Comparison of ENCODE assay signal across 13 cellular contexts in the genomic region with DNA sequence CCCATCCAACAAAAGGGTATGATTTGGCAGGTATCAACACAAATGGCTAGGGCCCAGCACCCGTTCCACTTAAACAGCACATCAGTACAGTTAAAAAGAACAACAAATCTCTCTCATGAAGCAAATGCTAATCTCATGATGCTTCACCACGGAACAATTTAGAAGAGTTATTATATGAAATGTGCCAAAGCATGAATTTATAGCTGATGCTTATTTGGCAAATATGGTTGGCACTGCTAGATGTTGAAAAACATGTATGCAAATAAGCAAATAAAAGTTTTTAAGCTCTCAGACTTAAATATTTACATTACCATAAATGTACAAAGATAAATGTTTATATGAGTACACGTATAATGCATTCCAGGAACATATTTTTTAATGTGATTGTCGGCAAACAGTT. TPM values are rescaled to one million over a fixed set of nuclear protein-coding genes. Genes with fewer than 3 reads are reported as not detected.
DNase-seq lines count a peak whose midpoint lies in the region; ATAC-seq and TF ChIP-seq lines count a peak whose summit lies in the region.
"Had no signal": no experiment of that assay in that cellular context is flagged by ENCODE, and none has a peak within 500 bp of the region (broad histone marks: within the 10 kb centered on the region; RNA-seq: fewer than 3 reads in every experiment).

No MANE protein-coding gene starts in this region.

- H3K4me1 ChIP-seq in HUES48 (ENCODE audit: control insufficient read depth, insufficient read depth, low read length) = peaks cover 46% of the 10 kb centered on the region
- H3K4me1 ChIP-seq in BE2C = no peaks in the 10 kb centered on the region

- no peak for ATAC-seq in HG03159 (IDR thresholded peaks at IDR 0.05; ENCODE audit: unreplicated experiment)
- ATAC-seq: Panc1 had no signal

- H4K20me1 ChIP-seq in neural cell (ENCODE audit: insufficient read depth) = no peaks in the 10 kb centered on the region

- POLR2A ChIA-PET in BJ (lab: Charles Lee) = interaction anchor here (1.3 kb wide), 1 partner anchor 80 kb away, joined by 5 read pairs; no protein-coding TSS in a partner anchor

- H3K9me2 ChIP-seq in neural cell (ENCODE audit: insufficient read depth, low read length) = no peaks in the 10 kb centered on the region

- H3K27ac ChIP-seq in HUES48 (ENCODE audit: low read depth, low read length) (no peak overlapping the region), neural cell (ENCODE audit: low read length) (no peak overlapping the region)

- no peak for TF ChIP-seq RAD21 in neural cell (conservative IDR thresholded peaks at IDR 0.05)

- CTCF ChIA-PET in BJ (lab: Yijun Ruan, JAX) = interaction anchor here (0.8 kb wide), 1 partner anchor 79 kb away, joined by 3 read pairs; no protein-coding TSS in a partner anchor

- TF ChIP-seq EP300 in neural cell (conservative IDR thresholded peaks at IDR 0.05; ENCODE audit: poor library complexity, severe bottlenecking) = no peak

- TF ChIP-seq POLR2A in erythroblast (IDR thresholded peaks at IDR 0.05; ENCODE audit: low read length) = no peak

- H3K4me2 ChIP-seq in neural cell (ENCODE audit: low read length) = no peak overlapping the region

- TF ChIP-seq CTCF in BJ (IDR thresholded peaks at IDR 0.05; ENCODE audit: insufficient read depth, low read depth, low read length) = no peak
- no peak for TF ChIP-seq CTCF in neural cell (IDR thresholded peaks at IDR 0.05; ENCODE audit: poor library complexity, severe bottlenecking)
- no peak for TF ChIP-seq CTCF in BE2C (IDR thresholded peaks at IDR 0.05; ENCODE audit: low read depth, low read length)
- no peak for TF ChIP-seq CTCF in GM20000 (IDR thresholded peaks at IDR 0.05; ENCODE audit: extremely low read depth, missing control alignments)

- H3K9me3 ChIP-seq in HUES48 (ENCODE audit: control insufficient read depth, insufficient read depth, low read length) = no peaks in the 10 kb centered on the region
- no peaks in the 10 kb centered on the region for H3K9me3 ChIP-seq in neural cell (ENCODE audit: low read length)
- H3K9me3 ChIP-seq in BE2C = no peaks in the 10 kb centered on the region
- H3K9me3 ChIP-seq: esophagus squamous epithelium had no signal

- H3F3A ChIP-seq in neural cell (ENCODE audit: insufficient read depth, low read length, poor library complexity, severe bottlenecking) = peaks cover 5% of the 10 kb centered on the region

- peak overlapping the region; percentile 97 for H3K4me3 ChIP-seq in BJ (ENCODE audit: low read depth, low read length)
- peak overlapping the region; percentile 87; the same call in 1 of the 2 replicates for H3K4me3 ChIP-seq in HUES48 (ENCODE audit: low read depth, low read length)
- H3K4me3 ChIP-seq in neural cell (ENCODE audit: low read length) = peak overlapping the region; percentile 88
- no peak overlapping the region for H3K4me3 ChIP-seq in BE2C (ENCODE audit: low read depth, low read length)

- H3K9ac ChIP-seq in HUES48 (ENCODE audit: low read depth, low read length) = no peak overlapping the region
- H3K9ac ChIP-seq in neural cell (ENCODE audit: low read length) = no peak overlapping the region

- H3K27me3 ChIP-seq in BJ (ENCODE audit: control insufficient read depth, insufficient read depth, low read length) (no peaks in the 10 kb centered on the region), HUES48 (ENCODE audit: control insufficient read depth, insufficient read depth, low read length) (no peaks in the 10 kb centered on the region), neural cell (ENCODE audit: insufficient read depth, low read depth, low read length) (no peaks in the 10 kb centered on the region), BE2C (peaks cover 8% of the 10 kb centered on the region; the same call in 1 of the 2 replicates)
- H3K27me3 ChIP-seq: esophagus squamous epithelium had no signal

- no peak overlapping the region for H2AFZ ChIP-seq in neural cell (ENCODE audit: low read depth, low read length)

- H3K79me2 ChIP-seq in neural cell (replicated peaks; ENCODE audit: insufficient read depth, low read length) = peaks cover 35% of the 10 kb centered on the region

- H3K36me3 ChIP-seq in BJ (ENCODE audit: control insufficient read depth, insufficient read depth, low read length) (no peaks in the 10 kb centered on the region), HUES48 (ENCODE audit: control insufficient read depth, insufficient read depth, low read length) (no peaks in the 10 kb centered on the region), neural cell (ENCODE audit: insufficient read depth, low read length) (no peaks in the 10 kb centered on the region), BE2C (no peaks in the 10 kb centered on the region)
- H3K36me3 ChIP-seq: esophagus squamous epithelium had no signal

- DNase-seq in BJ (ENCODE audit: low read depth) = no peak
- peak; percentile 16 to 18 for DNase-seq in erythroblast (lab: John Stamatoyannopoulos, UW)
- no peak for DNase-seq in BE2C
- no peak for DNase-seq in retina
- no peak for DNase-seq in GM20000 (ENCODE audit: low spot score)
- DNase-seq: activated T-cell treated with anti-CD3 and anti-CD28 coated beads, Interleukin-2, amount 50 U/mL, for 24 hours; caudate nucleus; esophagus squamous epithelium; MM.1S had no signal

TF ChIP-seq in neural cell, 6 proteins besides CTCF, POLR2A, EP300 and RAD21:
- TF ChIP-seq EZH2 (IDR thresholded peaks at IDR 0.05; ENCODE audit: borderline replicate concordance, insufficient read depth, low read length, poor library complexity, severe bottlenecking) = no peak
- TF ChIP-seq POLR2AphosphoS5 (IDR thresholded peaks at IDR 0.05) = no peak
- TF ChIP-seq, protein P1, sequence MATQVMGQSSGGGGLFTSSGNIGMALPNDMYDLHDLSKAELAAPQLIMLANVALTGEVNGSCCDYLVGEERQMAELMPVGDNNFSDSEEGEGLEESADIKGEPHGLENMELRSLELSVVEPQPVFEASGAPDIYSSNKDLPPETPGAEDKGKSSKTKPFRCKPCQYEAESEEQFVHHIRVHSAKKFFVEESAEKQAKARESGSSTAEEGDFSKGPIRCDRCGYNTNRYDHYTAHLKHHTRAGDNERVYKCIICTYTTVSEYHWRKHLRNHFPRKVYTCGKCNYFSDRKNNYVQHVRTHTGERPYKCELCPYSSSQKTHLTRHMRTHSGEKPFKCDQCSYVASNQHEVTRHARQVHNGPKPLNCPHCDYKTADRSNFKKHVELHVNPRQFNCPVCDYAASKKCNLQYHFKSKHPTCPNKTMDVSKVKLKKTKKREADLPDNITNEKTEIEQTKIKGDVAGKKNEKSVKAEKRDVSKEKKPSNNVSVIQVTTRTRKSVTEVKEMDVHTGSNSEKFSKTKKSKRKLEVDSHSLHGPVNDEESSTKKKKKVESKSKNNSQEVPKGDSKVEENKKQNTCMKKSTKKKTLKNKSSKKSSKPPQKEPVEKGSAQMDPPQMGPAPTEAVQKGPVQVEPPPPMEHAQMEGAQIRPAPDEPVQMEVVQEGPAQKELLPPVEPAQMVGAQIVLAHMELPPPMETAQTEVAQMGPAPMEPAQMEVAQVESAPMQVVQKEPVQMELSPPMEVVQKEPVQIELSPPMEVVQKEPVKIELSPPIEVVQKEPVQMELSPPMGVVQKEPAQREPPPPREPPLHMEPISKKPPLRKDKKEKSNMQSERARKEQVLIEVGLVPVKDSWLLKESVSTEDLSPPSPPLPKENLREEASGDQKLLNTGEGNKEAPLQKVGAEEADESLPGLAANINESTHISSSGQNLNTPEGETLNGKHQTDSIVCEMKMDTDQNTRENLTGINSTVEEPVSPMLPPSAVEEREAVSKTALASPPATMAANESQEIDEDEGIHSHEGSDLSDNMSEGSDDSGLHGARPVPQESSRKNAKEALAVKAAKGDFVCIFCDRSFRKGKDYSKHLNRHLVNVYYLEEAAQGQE (IDR thresholded peaks at IDR 0.05; ENCODE audit: borderline replicate concordance) = no peak
- no peak for TF ChIP-seq SMC3 (conservative IDR thresholded peaks at IDR 0.05; ENCODE audit: poor library complexity)

RNA-seq across cellular contexts. Expression of a gene that starts 2.3 kb away (rescaled TPM):
- polyA plus RNA-seq in BJ (2011; rRNA removed) (40.7 and 49.1 TPM in 2 replicates), neural cell (5.2 and 5.8 TPM in 2 replicates)
- 70.1 and 89.8 TPM in 2 replicates for polyA minus RNA-seq in BJ (2011; rRNA and poly(A)+ RNA removed)
- 44.3 and 60.0 TPM in 2 replicates for polyA minus RNA-seq in neural cell
- polyA plus RNA-seq in BE2C (2012; ENCODE audit: insufficient read depth, insufficient read length, low read depth) = 1.4 TPM

RNA-seq across cellular contexts. Expression of a gene that starts 3.0 kb away (rescaled TPM):
- polyA plus RNA-seq in BJ (2011; rRNA removed) (31.0 and 40.1 TPM in 2 replicates), neural cell (52.2 and 52.4 TPM in 2 replicates)
- 34.6 and 48.6 TPM in 2 replicates for polyA minus RNA-seq in BJ (2011; rRNA and poly(A)+ RNA removed)
- polyA minus RNA-seq in neural cell = 102 and 104 TPM in 2 replicates
- 32.0 TPM for polyA plus RNA-seq in BE2C (2012; ENCODE audit: insufficient read depth, insufficient read length, low read depth)

Comparison
In these comparisons a context has a peak if more than half of its experiments do, and no peak if none do; other contexts are left out.
1. DNase-seq: peak in erythroblast (2 of 2); none in BJ (single experiment), BE2C (single experiment), retina (single experiment) and GM20000 (single experiment).